ENCODE assay signal across 8 cellular contexts in genomic region chr5:62223312-62223954, GRCh38.
DNase-seq lines count a peak whose midpoint lies in the region; ATAC-seq, FAIRE-seq and TF ChIP-seq lines count a peak whose summit lies in the region.
"Not testable (repeated sequence)": the region's sequence is repeated elsewhere in the genome, so short reads cannot be mapped to it uniquely, and the experiment has no call there.

No MANE protein-coding gene starts in this region.

- not testable (repeated sequence) for H3K4me1 ChIP-seq in neural progenitor cell

- peak; percentile 44 for TF ChIP-seq CTCF in D721Med (IDR thresholded peaks at IDR 0.05; ENCODE audit: insufficient read depth, missing control alignments)
- TF ChIP-seq CTCF in fibroblast of pulmonary artery (IDR thresholded peaks at IDR 0.05; ENCODE audit: low read length, missing control alignments): peak; percentile 24
- peak; percentile 63 for TF ChIP-seq CTCF in neural progenitor cell (IDR thresholded peaks at IDR 0.05)

- H4K20me1 ChIP-seq in neural progenitor cell (ENCODE audit: low read depth): not testable (repeated sequence)

- not testable (repeated sequence) for H3K27me3 ChIP-seq in neural progenitor cell

- peak overlapping the region; percentile 67 for H3K4me3 Mint-ChIP-seq in T-helper 2 cell treated with Interferon-gamma antibody and Interleukin-4, amounts not matched to agents 5 μg/mL and 100 μg/mL, for 36 hours
- H3K4me3 Mint-ChIP-seq in neural progenitor cell: not testable (repeated sequence)

- H2AFZ ChIP-seq in neural progenitor cell (replicated peaks): not testable (repeated sequence)

- peak; percentile 95 for ATAC-seq in GM21360 (IDR thresholded peaks at IDR 0.05; ENCODE audit: unreplicated experiment)
- peak; percentile 89 for ATAC-seq in HG03108 (IDR thresholded peaks at IDR 0.05; ENCODE audit: unreplicated experiment)

- H3K9me3 Mint-ChIP-seq in T-helper 2 cell treated with Interferon-gamma antibody and Interleukin-4, amounts not matched to agents 5 μg/mL and 100 μg/mL, for 36 hours: peaks cover 25% of the 10 kb centered on the region
- not testable (repeated sequence) for H3K9me3 Mint-ChIP-seq in neural progenitor cell

- not testable (repeated sequence) for H3K4me2 ChIP-seq in neural progenitor cell

- not testable (repeated sequence) for DNase-seq in D721Med (ENCODE audit: insufficient read length, low spot score); fibroblast of pulmonary artery (ENCODE audit: low read depth); neural progenitor cell (ENCODE audit: low spot score)
- DNase-seq in T-helper 2 cell treated with Interferon-gamma antibody and Interleukin-4, amounts not matched to agents 5 μg/mL and 100 μg/mL, for 36 hours (ENCODE audit: low spot score): peak; percentile 80
- peak; percentile 75 for DNase-seq in activated gamma-delta T cell treated with Interleukin-2 at 50 U/mL for 16 hours
- peak; percentile 55 for DNase-seq in stimulated activated CD8-positive, alpha-beta memory T cell treated with anti-CD3 and anti-CD28 coated beads, Interleukin-4, amount 100 ng/mL, for 24 hours (ENCODE audit: low read depth)

- H3K4me3 ChIP-seq in fibroblast of pulmonary artery (replicated peaks; ENCODE audit: low read depth, low read length): peak overlapping the region; percentile 7
- not testable (repeated sequence) for H3K4me3 ChIP-seq in neural progenitor cell

- H3K36me3 ChIP-seq in neural progenitor cell: not testable (repeated sequence)

- H3K9ac ChIP-seq in neural progenitor cell: not testable (repeated sequence)

- FAIRE-seq in D721Med (lab: Jason Lieb, UNC): not testable (repeated sequence)

- peaks cover 20% of the 10 kb centered on the region for H3K4me1 Mint-ChIP-seq in T-helper 2 cell treated with Interferon-gamma antibody and Interleukin-4, amounts not matched to agents 5 μg/mL and 100 μg/mL, for 36 hours (ENCODE audit: low read depth)
- not testable (repeated sequence) for H3K4me1 Mint-ChIP-seq in neural progenitor cell

- H3K9me3 ChIP-seq in neural progenitor cell (ENCODE audit: low read depth): not testable (repeated sequence)

- not testable (repeated sequence) for H3K36me3 Mint-ChIP-seq in T-helper 2 cell treated with Interferon-gamma antibody and Interleukin-4, amounts not matched to agents 5 μg/mL and 100 μg/mL, for 36 hours (ENCODE audit: low read depth); neural progenitor cell

- not testable (repeated sequence) for H3K27me3 Mint-ChIP-seq in T-helper 2 cell treated with Interferon-gamma antibody and Interleukin-4, amounts not matched to agents 5 μg/mL and 100 μg/mL, for 36 hours (ENCODE audit: low read depth); neural progenitor cell (ENCODE audit: insufficient read depth, low read depth)

- not testable (repeated sequence) for H3K79me2 ChIP-seq in neural progenitor cell (ENCODE audit: low read depth)

- H3F3A ChIP-seq in neural progenitor cell (ENCODE audit: low read depth): not testable (repeated sequence)

- peak overlapping the region; percentile 81 for H3K27ac Mint-ChIP-seq in T-helper 2 cell treated with Interferon-gamma antibody and Interleukin-4, amounts not matched to agents 5 μg/mL and 100 μg/mL, for 36 hours
- H3K27ac Mint-ChIP-seq in neural progenitor cell: not testable (repeated sequence)

- H3K27ac ChIP-seq in neural progenitor cell: not testable (repeated sequence)
